ENCODE assay signal across 8 cellular contexts in the genomic region with DNA sequence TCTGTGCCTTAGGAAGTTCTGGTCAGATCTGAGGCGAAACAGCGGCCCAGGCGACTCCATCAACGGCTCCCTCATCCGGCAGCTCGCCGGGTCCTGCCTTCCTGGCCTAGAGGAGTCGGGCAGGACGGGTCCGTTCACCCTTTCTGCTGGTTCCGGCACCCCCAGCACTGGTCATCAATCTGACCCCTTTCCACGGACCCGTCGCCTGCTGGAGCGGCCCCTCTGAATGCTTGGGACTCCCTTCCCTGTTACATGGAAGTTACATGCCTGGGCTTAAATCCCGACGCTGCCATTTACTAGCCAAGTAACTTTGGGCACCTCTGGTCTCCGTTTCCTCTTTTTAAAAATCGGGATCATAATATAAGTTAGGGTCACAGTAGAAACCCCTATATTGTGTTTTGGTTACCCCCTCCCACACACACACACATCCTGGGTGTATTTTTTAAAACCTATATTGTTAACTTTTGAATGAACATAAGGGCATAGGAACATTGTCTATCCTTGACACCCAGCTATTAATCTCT. TPM values are rescaled to one million over a fixed set of nuclear protein-coding genes. Genes with fewer than 3 reads are reported as not detected.
DNase-seq lines count a peak whose midpoint lies in the region; ATAC-seq lines count a peak whose summit lies in the region.

No MANE protein-coding gene starts in this region.

- peak overlapping the region; percentile 96 for H2AFZ ChIP-seq in neuronal stem cell (ENCODE audit: low read length)

- peak overlapping the region; percentile 32 for H3K9ac ChIP-seq in neuronal stem cell (ENCODE audit: low read depth, low read length, poor library complexity)

- DNase-seq in SIG-M5 treated with dmso at 0.1 percent for 504 hours (lab: John Stamatoyannopoulos, UW; ENCODE audit: unreplicated experiment) (peak; percentile 47), SIG-M5 (lab: John Stamatoyannopoulos, UW) (no peak), MV-4-11 (lab: John Stamatoyannopoulos, UW) (peak; percentile 29), neuronal stem cell (ENCODE audit: low spot score) (no peak), left lobe of liver (ENCODE audit: low spot score) (no peak)

- H3K23ac ChIP-seq in neuronal stem cell (ENCODE audit: low read depth, low read length, poor library complexity), result peak overlapping the region; percentile 29

- no peaks in the 10 kb centered on the region for H3K9me3 ChIP-seq in ectodermal cell (ENCODE audit: control insufficient read depth, low read length)
- H3K9me3 ChIP-seq in neuronal stem cell (replicated peaks in 1 of 2; ENCODE audit: control insufficient read depth in 2 of 2, insufficient read depth in 1 of 2, low read depth in 1 of 2, low read length in 2 of 2), result peaks cover 0 to 13% of the 10 kb centered on the region in 2 donors

- H3K27ac ChIP-seq in ectodermal cell (ENCODE audit: insufficient read depth, low read depth, low read length, poor library complexity, severe bottlenecking) (no peak overlapping the region), neuronal stem cell (replicated peaks; ENCODE audit: low read length) (no peak overlapping the region)

- ATAC-seq in HG03565 (IDR thresholded peaks at IDR 0.05; ENCODE audit: unreplicated experiment) (no peak), GM21619 (IDR thresholded peaks at IDR 0.05; ENCODE audit: unreplicated experiment) (no peak), left lobe of liver (no peak)

- peak overlapping the region; percentile 10 for H2AK5ac ChIP-seq in neuronal stem cell (ENCODE audit: low read depth, low read length)

- H3K4ac ChIP-seq in neuronal stem cell (ENCODE audit: low read length), result no peak overlapping the region

- H3K79me1 ChIP-seq in neuronal stem cell (ENCODE audit: low read depth, low read length), result peaks cover 3% of the 10 kb centered on the region

- H2BK15ac ChIP-seq in neuronal stem cell (ENCODE audit: low read length), result no peak overlapping the region

- peak overlapping the region; percentile 93 for H3K18ac ChIP-seq in neuronal stem cell (ENCODE audit: low read length)

- H2BK120ac ChIP-seq in neuronal stem cell (ENCODE audit: low read depth, low read length), result no peak overlapping the region

- H3K27me3 ChIP-seq in ectodermal cell (ENCODE audit: control insufficient read depth, insufficient read depth, low read length, poor library complexity, severe bottlenecking) (no peaks in the 10 kb centered on the region), neuronal stem cell (ENCODE audit: control insufficient read depth in 3 of 3, insufficient read depth in 3 of 3, low read depth in 1 of 3, low read length in 3 of 3) (no peaks in the 10 kb centered on the region)

- H3K14ac ChIP-seq in neuronal stem cell (ENCODE audit: low read length), result no peak overlapping the region

- H3K4me3 ChIP-seq in ectodermal cell (ENCODE audit: insufficient read depth, low read depth, low read length) (peak overlapping the region; percentile 77), neuronal stem cell (ENCODE audit: low read length in 2 of 2) (peak overlapping the region; percentile 70 to 87)

- H4K91ac ChIP-seq in neuronal stem cell (ENCODE audit: low read depth, low read length, poor library complexity), result no peak overlapping the region

- peak overlapping the region; percentile 20 for H4K8ac ChIP-seq in neuronal stem cell (ENCODE audit: low read depth, low read length)

- H3K36me3 ChIP-seq in ectodermal cell (ENCODE audit: control insufficient read depth, insufficient read depth, low read length), result no peaks in the 10 kb centered on the region
- H3K36me3 ChIP-seq in neuronal stem cell (replicated peaks in 1 of 2; ENCODE audit: control insufficient read depth in 2 of 2, insufficient read depth in 2 of 2, low read length in 2 of 2), result peaks cover 0 to 32% of the 10 kb centered on the region in 2 donors

- no peak overlapping the region for H2BK12ac ChIP-seq in neuronal stem cell (ENCODE audit: low read length)

- H3K4me2 ChIP-seq in neuronal stem cell (ENCODE audit: insufficient read depth, low read length, poor library complexity, severe bottlenecking), result peak overlapping the region; percentile 52

- no peaks in the 10 kb centered on the region for H3K4me1 ChIP-seq in ectodermal cell (ENCODE audit: control insufficient read depth, insufficient read depth, low read length)
- peaks cover 0 to 7% of the 10 kb centered on the region in 2 donors for H3K4me1 ChIP-seq in neuronal stem cell (ENCODE audit: control insufficient read depth in 2 of 2, insufficient read depth in 1 of 2, low read depth in 1 of 2, low read length in 2 of 2)

- H2BK5ac ChIP-seq in neuronal stem cell (ENCODE audit: low read length), result peak overlapping the region; percentile 87

- 88 to 90% methylated on average over 19 of the region's 19 CpGs for WGBS in ectodermal cell, 2 experiments
- WGBS in neuronal stem cell (ENCODE audit: extremely low coverage in 2 of 2, insufficient read length in 2 of 2, insufficient replicate concordance in 1 of 2), 2 donors, result no CpG with 5 or more reads among the region's 19 CpGs

RNA-seq across cellular contexts. Expression of a gene that starts 0.6 kb away (rescaled TPM):
- polyA plus RNA-seq in ectodermal cell (2013, experiment 1 of 4), result 127 TPM
- 121 TPM for polyA plus RNA-seq in ectodermal cell (2013, experiment 2 of 4)
- polyA plus RNA-seq in ectodermal cell (2013, experiment 3 of 4), result 85.4 TPM
- polyA plus RNA-seq in ectodermal cell (2013, experiment 4 of 4), result 86.6 TPM
- 84.3 TPM for polyA plus RNA-seq in neuronal stem cell (2013, experiment 1 of 2)
- polyA plus RNA-seq in neuronal stem cell (2013, experiment 2 of 2), result 85.9 TPM
- total RNA-seq in left lobe of liver, result 15.5 TPM

RNA-seq across cellular contexts. Expression of a gene that starts 26.7 kb away (rescaled TPM):
- polyA plus RNA-seq in ectodermal cell (2013, experiment 1 of 4), result 9.1 TPM
- 9.9 TPM for polyA plus RNA-seq in ectodermal cell (2013, experiment 2 of 4)
- polyA plus RNA-seq in ectodermal cell (2013, experiment 3 of 4), result 7.7 TPM
- 7.9 TPM for polyA plus RNA-seq in ectodermal cell (2013, experiment 4 of 4)
- polyA plus RNA-seq in neuronal stem cell (2013, experiment 1 of 2), result 6.4 TPM
- 6.4 TPM for polyA plus RNA-seq in neuronal stem cell (2013, experiment 2 of 2)
- 1.8 TPM for total RNA-seq in left lobe of liver

Comparison
In these comparisons a context has a peak if more than half of its experiments do, and no peak if none do; other contexts are left out.
1. DNase-seq: peak in SIG-M5 treated with dmso at 0.1 percent for 504 hours (single experiment) and MV-4-11 (single experiment); none in SIG-M5 (single experiment), neuronal stem cell (single experiment) and left lobe of liver (single experiment).